In the genomic region with DNA sequence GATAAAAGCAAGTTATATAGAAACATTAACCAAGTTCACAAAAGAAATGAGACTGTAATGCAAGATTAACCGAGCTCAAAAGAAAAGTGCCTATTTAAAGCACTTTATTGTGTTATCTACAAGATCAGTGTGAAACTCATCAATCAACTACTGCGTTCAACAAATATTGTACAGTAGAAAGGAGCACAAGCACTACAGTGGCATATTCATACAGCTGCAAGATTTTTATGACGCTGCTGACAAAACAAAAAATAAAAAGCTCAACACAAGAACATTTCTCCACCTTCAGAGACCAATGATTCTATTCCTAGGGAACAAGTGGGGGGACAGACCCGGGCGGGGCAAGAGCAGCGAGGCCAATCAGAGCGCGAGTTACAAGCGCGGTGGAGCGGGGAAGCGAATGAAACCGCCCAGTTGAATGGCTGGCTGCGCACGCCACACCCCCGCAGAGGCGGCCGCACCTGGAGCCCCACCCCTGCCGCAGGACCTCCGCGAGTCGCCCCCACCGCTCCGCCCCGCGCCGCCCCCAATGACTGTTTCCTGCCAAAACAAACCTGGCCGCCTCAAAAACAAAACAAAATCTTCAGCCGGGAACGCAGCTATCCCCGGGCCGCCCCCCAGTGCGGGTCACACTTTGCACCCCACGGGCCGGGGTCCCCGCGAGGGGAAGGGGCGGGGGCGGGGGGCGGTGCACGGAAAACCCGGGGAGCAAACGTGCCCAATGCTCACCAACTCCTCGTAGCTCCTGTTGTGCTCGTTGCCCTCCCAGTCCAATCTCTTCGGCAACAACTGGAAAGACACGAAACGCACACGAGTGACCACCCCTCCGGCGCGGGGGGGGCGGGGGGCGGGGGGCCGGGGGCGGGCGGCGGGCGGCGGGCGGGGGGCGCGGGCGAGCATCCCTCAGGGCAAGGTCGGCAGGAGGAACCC, we compare ENCODE assay signal across 1 cellular context.
TF ChIP-seq lines count a peak whose summit lies in the region.

No MANE protein-coding gene starts in this region.

TF ChIP-seq in K562, 482 proteins besides CTCF, POLR2A, EP300 and RAD21 (continued from another document and continues in another):
- TF ChIP-seq, protein P1, sequence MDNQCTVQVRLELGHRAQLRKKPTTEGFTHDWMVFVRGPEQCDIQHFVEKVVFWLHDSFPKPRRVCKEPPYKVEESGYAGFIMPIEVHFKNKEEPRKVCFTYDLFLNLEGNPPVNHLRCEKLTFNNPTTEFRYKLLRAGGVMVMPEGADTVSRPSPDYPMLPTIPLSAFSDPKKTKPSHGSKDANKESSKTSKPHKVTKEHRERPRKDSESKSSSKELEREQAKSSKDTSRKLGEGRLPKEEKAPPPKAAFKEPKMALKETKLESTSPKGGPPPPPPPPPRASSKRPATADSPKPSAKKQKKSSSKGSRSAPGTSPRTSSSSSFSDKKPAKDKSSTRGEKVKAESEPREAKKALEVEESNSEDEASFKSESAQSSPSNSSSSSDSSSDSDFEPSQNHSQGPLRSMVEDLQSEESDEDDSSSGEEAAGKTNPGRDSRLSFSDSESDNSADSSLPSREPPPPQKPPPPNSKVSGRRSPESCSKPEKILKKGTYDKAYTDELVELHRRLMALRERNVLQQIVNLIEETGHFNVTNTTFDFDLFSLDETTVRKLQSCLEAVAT (IDR thresholded peaks at IDR 0.05) = peak in 1 of 2 experiments; percentile 88; a peak in 1 of 4 replicates
- no peak for TF ChIP-seq ZNF76 (CRISPR knock-in tag; IDR thresholded peaks at IDR 0.05; ENCODE audit: borderline replicate concordance)
- no peak for TF ChIP-seq ZNF263 (CRISPR knock-in tag; IDR thresholded peaks at IDR 0.05; ENCODE audit: borderline replicate concordance)
- no peak for TF ChIP-seq SMC3 (conservative IDR thresholded peaks at IDR 0.05; ENCODE audit: insufficient read depth, low read depth, low read length)
- TF ChIP-seq, protein P2, sequence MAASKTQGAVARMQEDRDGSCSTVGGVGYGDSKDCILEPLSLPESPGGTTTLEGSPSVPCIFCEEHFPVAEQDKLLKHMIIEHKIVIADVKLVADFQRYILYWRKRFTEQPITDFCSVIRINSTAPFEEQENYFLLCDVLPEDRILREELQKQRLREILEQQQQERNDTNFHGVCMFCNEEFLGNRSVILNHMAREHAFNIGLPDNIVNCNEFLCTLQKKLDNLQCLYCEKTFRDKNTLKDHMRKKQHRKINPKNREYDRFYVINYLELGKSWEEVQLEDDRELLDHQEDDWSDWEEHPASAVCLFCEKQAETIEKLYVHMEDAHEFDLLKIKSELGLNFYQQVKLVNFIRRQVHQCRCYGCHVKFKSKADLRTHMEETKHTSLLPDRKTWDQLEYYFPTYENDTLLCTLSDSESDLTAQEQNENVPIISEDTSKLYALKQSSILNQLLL (CRISPR knock-in tag; IDR thresholded peaks at IDR 0.05; ENCODE audit: borderline replicate concordance) = no peak
- no peak for TF ChIP-seq ZFPM2 (CRISPR knock-in tag; IDR thresholded peaks at IDR 0.05)
- TF ChIP-seq ZNF57 (CRISPR knock-in tag; IDR thresholded peaks at IDR 0.05) = no peak
- TF ChIP-seq ZC3H8 (IDR thresholded peaks at IDR 0.05) = no peak
- TF ChIP-seq, protein P3, sequence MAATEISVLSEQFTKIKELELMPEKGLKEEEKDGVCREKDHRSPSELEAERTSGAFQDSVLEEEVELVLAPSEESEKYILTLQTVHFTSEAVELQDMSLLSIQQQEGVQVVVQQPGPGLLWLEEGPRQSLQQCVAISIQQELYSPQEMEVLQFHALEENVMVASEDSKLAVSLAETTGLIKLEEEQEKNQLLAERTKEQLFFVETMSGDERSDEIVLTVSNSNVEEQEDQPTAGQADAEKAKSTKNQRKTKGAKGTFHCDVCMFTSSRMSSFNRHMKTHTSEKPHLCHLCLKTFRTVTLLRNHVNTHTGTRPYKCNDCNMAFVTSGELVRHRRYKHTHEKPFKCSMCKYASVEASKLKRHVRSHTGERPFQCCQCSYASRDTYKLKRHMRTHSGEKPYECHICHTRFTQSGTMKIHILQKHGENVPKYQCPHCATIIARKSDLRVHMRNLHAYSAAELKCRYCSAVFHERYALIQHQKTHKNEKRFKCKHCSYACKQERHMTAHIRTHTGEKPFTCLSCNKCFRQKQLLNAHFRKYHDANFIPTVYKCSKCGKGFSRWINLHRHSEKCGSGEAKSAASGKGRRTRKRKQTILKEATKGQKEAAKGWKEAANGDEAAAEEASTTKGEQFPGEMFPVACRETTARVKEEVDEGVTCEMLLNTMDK (IDR thresholded peaks at IDR 0.05; ENCODE audit: borderline replicate concordance, insufficient read depth, low read depth, low read length, poor library complexity, severe bottlenecking) = no peak
- TF ChIP-seq, protein P4, sequence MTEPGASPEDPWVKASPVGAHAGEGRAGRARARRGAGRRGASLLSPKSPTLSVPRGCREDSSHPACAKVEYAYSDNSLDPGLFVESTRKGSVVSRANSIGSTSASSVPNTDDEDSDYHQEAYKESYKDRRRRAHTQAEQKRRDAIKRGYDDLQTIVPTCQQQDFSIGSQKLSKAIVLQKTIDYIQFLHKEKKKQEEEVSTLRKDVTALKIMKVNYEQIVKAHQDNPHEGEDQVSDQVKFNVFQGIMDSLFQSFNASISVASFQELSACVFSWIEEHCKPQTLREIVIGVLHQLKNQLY (CRISPR knock-in tag; conservative IDR thresholded peaks at IDR 0.05) = no peak
- TF ChIP-seq, protein P5, sequence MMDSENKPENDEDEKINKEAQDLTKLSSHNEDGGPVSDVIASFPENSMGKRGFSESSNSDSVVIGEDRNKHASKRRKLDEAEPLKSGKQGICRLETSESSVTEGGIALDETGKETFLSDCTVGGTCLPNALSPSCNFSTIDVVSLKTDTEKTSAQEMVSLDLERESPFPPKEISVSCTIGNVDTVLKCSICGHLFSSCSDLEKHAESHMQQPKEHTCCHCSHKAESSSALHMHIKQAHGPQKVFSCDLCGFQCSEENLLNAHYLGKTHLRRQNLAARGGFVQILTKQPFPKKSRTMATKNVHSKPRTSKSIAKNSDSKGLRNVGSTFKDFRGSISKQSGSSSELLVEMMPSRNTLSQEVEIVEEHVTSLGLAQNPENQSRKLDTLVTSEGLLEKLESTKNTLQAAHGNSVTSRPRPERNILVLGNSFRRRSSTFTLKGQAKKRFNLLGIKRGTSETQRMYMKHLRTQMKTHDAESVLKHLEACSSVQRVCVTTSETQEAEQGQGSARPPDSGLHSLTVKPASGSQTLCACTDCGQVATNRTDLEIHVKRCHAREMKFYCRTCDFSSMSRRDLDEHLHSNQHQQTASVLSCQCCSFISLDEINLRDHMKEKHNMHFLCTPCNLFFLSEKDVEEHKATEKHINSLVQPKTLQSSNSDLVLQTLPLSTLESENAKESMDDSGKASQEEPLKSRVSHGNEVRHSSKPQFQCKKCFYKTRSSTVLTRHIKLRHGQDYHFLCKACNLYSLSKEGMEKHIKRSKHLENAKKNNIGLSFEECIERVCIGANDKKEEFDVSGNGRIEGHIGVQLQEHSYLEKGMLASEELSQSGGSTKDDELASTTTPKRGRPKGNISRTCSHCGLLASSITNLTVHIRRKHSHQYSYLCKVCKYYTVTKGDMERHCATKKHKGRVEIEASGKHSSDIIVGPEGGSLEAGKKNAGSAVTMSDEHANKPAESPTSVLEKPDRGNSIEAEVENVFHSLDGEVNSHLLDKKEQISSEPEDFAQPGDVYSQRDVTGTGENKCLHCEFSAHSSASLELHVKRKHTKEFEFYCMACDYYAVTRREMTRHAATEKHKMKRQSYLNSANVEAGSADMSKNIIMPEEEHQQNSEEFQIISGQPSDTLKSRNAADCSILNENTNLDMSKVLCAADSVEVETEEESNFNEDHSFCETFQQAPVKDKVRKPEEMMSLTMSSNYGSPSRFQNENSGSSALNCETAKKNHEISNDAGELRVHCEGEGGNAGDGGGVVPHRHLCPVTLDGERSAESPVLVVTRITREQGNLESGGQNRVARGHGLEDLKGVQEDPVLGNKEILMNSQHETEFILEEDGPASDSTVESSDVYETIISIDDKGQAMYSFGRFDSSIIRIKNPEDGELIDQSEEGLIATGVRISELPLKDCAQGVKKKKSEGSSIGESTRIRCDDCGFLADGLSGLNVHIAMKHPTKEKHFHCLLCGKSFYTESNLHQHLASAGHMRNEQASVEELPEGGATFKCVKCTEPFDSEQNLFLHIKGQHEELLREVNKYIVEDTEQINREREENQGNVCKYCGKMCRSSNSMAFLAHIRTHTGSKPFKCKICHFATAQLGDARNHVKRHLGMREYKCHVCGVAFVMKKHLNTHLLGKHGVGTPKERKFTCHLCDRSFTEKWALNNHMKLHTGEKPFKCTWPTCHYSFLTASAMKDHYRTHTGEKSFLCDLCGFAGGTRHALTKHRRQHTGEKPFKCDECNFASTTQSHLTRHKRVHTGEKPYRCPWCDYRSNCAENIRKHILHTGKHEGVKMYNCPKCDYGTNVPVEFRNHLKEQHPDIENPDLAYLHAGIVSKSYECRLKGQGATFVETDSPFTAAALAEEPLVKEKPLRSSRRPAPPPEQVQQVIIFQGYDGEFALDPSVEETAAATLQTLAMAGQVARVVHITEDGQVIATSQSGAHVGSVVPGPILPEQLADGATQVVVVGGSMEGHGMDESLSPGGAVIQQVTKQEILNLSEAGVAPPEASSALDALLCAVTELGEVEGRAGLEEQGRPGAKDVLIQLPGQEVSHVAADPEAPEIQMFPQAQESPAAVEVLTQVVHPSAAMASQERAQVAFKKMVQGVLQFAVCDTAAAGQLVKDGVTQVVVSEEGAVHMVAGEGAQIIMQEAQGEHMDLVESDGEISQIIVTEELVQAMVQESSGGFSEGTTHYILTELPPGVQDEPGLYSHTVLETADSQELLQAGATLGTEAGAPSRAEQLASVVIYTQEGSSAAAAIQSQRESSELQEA (IDR thresholded peaks at IDR 0.05; ENCODE audit: low read depth) = no peak
- TF ChIP-seq, protein P6, sequence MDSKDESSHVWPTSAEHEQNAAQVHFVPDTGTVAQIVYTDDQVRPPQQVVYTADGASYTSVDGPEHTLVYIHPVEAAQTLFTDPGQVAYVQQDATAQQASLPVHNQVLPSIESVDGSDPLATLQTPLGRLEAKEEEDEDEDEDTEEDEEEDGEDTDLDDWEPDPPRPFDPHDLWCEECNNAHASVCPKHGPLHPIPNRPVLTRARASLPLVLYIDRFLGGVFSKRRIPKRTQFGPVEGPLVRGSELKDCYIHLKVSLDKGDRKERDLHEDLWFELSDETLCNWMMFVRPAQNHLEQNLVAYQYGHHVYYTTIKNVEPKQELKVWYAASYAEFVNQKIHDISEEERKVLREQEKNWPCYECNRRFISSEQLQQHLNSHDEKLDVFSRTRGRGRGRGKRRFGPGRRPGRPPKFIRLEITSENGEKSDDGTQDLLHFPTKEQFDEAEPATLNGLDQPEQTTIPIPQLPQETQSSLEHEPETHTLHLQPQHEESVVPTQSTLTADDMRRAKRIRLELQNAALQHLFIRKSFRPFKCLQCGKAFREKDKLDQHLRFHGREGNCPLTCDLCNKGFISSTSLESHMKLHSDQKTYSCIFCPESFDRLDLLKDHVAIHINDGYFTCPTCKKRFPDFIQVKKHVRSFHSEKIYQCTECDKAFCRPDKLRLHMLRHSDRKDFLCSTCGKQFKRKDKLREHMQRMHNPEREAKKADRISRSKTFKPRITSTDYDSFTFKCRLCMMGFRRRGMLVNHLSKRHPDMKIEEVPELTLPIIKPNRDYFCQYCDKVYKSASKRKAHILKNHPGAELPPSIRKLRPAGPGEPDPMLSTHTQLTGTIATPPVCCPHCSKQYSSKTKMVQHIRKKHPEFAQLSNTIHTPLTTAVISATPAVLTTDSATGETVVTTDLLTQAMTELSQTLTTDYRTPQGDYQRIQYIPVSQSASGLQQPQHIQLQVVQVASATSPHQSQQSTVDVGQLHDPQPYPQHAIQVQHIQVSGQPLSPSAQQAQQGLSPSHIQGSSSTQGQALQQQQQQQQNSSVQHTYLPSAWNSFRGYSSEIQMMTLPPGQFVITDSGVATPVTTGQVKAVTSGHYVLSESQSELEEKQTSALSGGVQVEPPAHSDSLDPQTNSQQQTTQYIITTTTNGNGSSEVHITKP (IDR thresholded peaks at IDR 0.05; ENCODE audit: partially characterized antibody) = peak; percentile 97
- no peak for TF ChIP-seq XRCC3 (IDR thresholded peaks at IDR 0.05)
- TF ChIP-seq NCOA4 (IDR thresholded peaks at IDR 0.05; ENCODE audit: partially characterized antibody) = no peak
- TF ChIP-seq SAFB (IDR thresholded peaks at IDR 0.05; ENCODE audit: borderline replicate concordance, low read depth, low read length) = no peak
- TF ChIP-seq GTF2E2 (tag; IDR thresholded peaks at IDR 0.05) = 0 out of 2 replicates have a peak, but pooled peaks have one; percentile 43
- TF ChIP-seq ZNF184 (CRISPR knock-in tag; IDR thresholded peaks at IDR 0.05) = no peak
- no peak for TF ChIP-seq SMAD2 (IDR thresholded peaks at IDR 0.05; ENCODE audit: low read depth, low read length)
- TF ChIP-seq ZNF282 (CRISPR knock-in tag; IDR thresholded peaks at IDR 0.05) = no peak
- TF ChIP-seq, protein P7, sequence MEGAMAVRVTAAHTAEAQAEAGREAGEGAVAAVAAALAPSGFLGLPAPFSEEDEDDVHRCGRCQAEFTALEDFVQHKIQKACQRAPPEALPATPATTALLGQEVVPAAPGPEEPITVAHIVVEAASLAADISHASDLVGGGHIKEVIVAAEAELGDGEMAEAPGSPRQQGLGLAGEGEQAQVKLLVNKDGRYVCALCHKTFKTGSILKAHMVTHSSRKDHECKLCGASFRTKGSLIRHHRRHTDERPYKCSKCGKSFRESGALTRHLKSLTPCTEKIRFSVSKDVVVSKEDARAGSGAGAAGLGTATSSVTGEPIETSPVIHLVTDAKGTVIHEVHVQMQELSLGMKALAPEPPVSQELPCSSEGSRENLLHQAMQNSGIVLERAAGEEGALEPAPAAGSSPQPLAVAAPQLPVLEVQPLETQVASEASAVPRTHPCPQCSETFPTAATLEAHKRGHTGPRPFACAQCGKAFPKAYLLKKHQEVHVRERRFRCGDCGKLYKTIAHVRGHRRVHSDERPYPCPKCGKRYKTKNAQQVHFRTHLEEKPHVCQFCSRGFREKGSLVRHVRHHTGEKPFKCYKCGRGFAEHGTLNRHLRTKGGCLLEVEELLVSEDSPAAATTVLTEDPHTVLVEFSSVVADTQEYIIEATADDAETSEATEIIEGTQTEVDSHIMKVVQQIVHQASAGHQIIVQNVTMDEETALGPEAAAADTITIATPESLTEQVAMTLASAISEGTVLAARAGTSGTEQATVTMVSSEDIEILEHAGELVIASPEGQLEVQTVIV (CRISPR knock-in tag; IDR thresholded peaks at IDR 0.05; ENCODE audit: borderline replicate concordance) = peak; percentile 41; the same call in 1 of the 2 replicates
- TF ChIP-seq, protein P8, sequence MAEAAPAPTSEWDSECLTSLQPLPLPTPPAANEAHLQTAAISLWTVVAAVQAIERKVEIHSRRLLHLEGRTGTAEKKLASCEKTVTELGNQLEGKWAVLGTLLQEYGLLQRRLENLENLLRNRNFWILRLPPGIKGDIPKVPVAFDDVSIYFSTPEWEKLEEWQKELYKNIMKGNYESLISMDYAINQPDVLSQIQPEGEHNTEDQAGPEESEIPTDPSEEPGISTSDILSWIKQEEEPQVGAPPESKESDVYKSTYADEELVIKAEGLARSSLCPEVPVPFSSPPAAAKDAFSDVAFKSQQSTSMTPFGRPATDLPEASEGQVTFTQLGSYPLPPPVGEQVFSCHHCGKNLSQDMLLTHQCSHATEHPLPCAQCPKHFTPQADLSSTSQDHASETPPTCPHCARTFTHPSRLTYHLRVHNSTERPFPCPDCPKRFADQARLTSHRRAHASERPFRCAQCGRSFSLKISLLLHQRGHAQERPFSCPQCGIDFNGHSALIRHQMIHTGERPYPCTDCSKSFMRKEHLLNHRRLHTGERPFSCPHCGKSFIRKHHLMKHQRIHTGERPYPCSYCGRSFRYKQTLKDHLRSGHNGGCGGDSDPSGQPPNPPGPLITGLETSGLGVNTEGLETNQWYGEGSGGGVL (CRISPR knock-in tag; IDR thresholded peaks at IDR 0.05) = no peak
- TF ChIP-seq, protein P9, sequence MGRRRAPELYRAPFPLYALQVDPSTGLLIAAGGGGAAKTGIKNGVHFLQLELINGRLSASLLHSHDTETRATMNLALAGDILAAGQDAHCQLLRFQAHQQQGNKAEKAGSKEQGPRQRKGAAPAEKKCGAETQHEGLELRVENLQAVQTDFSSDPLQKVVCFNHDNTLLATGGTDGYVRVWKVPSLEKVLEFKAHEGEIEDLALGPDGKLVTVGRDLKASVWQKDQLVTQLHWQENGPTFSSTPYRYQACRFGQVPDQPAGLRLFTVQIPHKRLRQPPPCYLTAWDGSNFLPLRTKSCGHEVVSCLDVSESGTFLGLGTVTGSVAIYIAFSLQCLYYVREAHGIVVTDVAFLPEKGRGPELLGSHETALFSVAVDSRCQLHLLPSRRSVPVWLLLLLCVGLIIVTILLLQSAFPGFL (CRISPR knock-in tag; IDR thresholded peaks at IDR 0.05) = no peak
- no peak for TF ChIP-seq NELFE (IDR thresholded peaks at IDR 0.05; ENCODE audit: insufficient read depth, insufficient read length)
